ENCODE assay signal across 33 cellular contexts in genomic region chr11:107301886-107302285, GRCh38.
A peak's percentile ranks its signal among the peaks of the same experiment; 100 is the strongest.
DNase-seq lines count a peak whose midpoint lies in the region; ATAC-seq and TF ChIP-seq lines count a peak whose summit lies in the region.
"Had no signal": no experiment of that assay in that cellular context is flagged by ENCODE, and none has a peak within 500 bp of the region (broad histone marks: within the 10 kb centered on the region; RNA-seq: fewer than 3 reads in every experiment).

No MANE protein-coding gene starts in this region.

- TF ChIP-seq CTCF in MCF 10A (IDR thresholded peaks at IDR 0.05; ENCODE audit: unreplicated experiment), result no peak
- no peak for TF ChIP-seq CTCF in breast epithelium (IDR thresholded peaks at IDR 0.05)
- no peak for TF ChIP-seq CTCF in epithelial cell of esophagus (IDR thresholded peaks at IDR 0.05; ENCODE audit: insufficient read depth, low read depth, low read length, missing control alignments)

- H3K36me3 ChIP-seq in breast epithelium (no peaks in the 10 kb centered on the region), trophoblast cell (ENCODE audit: control insufficient read depth in 1 of 2, insufficient read depth in 2 of 2, low read length in 2 of 2) (peaks cover 0 to 3% of the 10 kb centered on the region in 2 experiments)

- intact Hi-C loops in MCF 10A (cut with micrococcal nuclease), result no loop called here
- intact Hi-C loops in breast epithelium (cut with DNase I; ENCODE audit: low total_unique reads), result no loop called here

- H2AK5ac ChIP-seq in trophoblast cell (ENCODE audit: low read length), result no peak overlapping the region

- no peaks in the 10 kb centered on the region for H3K79me1 ChIP-seq in trophoblast cell (ENCODE audit: low read length)

- no peak overlapping the region for H3K14ac ChIP-seq in trophoblast cell (ENCODE audit: low read length)

- no peak overlapping the region for H3K4me2 ChIP-seq in trophoblast cell (ENCODE audit: low read length)

- H3K79me2 ChIP-seq in trophoblast cell (ENCODE audit: control insufficient read depth, insufficient read depth, low read length, poor library complexity), result no peaks in the 10 kb centered on the region

- H3K4me3 Mint-ChIP-seq in MCF 10A (ENCODE audit: unreplicated experiment), result no peak overlapping the region
- H3K4me3 Mint-ChIP-seq: activated CD4-positive, alpha-beta T cell treated with anti-CD3 and anti-CD28 coated beads for 36 hours; activated CD8-positive, alpha-beta T cell treated with anti-CD3 and anti-CD28 coated beads, Interleukin-2, amount 10 ng/mL, durations not matched to agents 7 days and 5 days; activated T-helper 17 cell treated with anti-CD3 and anti-CD28 coated beads, Interleukin-2, amount 50 U/mL, for 72 hours; CD4-positive, CD25-positive, alpha-beta regulatory T cell; dendritic cell treated with granulocyte-macrophage colony-stimulating factor and Interleukin-4, amounts not matched to agents 40 ng/mL and 50 ng/mL, for 4 days; naive thymus-derived CD4-positive, alpha-beta T cell; stimulated activated naive CD8-positive, alpha-beta T cell treated with anti-CD3 and anti-CD28 coated beads, Interleukin-15, amount 100 ng/mL, for 72 hours had no signal

- peaks cover 11% of the 10 kb centered on the region for H3K9me3 Mint-ChIP-seq in MCF 10A (ENCODE audit: unreplicated experiment)

- no peak overlapping the region for H3K23ac ChIP-seq in trophoblast cell (ENCODE audit: low read length)

- no peaks in the 10 kb centered on the region for H3K9me3 ChIP-seq in breast epithelium
- no peaks in the 10 kb centered on the region for H3K9me3 ChIP-seq in trophoblast cell (ENCODE audit: insufficient read depth, low read depth, low read length)
- H3K9me3 ChIP-seq: Peyer's patch, vagina had no signal

- no peak for TF ChIP-seq POLR2A in breast epithelium (IDR thresholded peaks at IDR 0.05)

- CTCF ChIA-PET in MCF 10A (lab: Yijun Ruan, JAX), result interaction anchor here (0.6 to 0.7 kb wide), 2 partner anchors 46 to 1270 kb away, joined by 3 read pairs; no protein-coding TSS in a partner anchor

- no peak overlapping the region for H4K91ac ChIP-seq in trophoblast cell (ENCODE audit: low read depth, low read length)

- WGBS in trophoblast cell (ENCODE audit: extremely low coverage, insufficient coverage, insufficient read length), result no CpG with 5 or more reads among the region's 1 CpG

- no peaks in the 10 kb centered on the region for H3K36me3 Mint-ChIP-seq in MCF 10A (ENCODE audit: insufficient read depth, unreplicated experiment)

- H2BK120ac ChIP-seq in trophoblast cell (ENCODE audit: insufficient read depth, low read length, poor library complexity), result no peak overlapping the region

- no peak overlapping the region for H2BK12ac ChIP-seq in trophoblast cell (ENCODE audit: low read length)

- no peak overlapping the region for H2BK5ac ChIP-seq in trophoblast cell (ENCODE audit: low read depth, low read length, poor library complexity)

- H4K8ac ChIP-seq in trophoblast cell (ENCODE audit: low read depth, low read length), result no peak overlapping the region

- no TSS peak for BruUV-seq in MCF 10A (replicated peaks; lab: Mats Ljungman, UMichigan)

- H3K27ac Mint-ChIP-seq in MCF 10A (ENCODE audit: low read depth, unreplicated experiment), result peak overlapping the region; percentile 62
- H3K27ac Mint-ChIP-seq: activated CD4-positive, alpha-beta T cell treated with anti-CD3 and anti-CD28 coated beads for 36 hours; activated CD8-positive, alpha-beta T cell treated with anti-CD3 and anti-CD28 coated beads, Interleukin-2, amount 10 ng/mL, durations not matched to agents 7 days and 5 days; activated T-helper 17 cell treated with anti-CD3 and anti-CD28 coated beads, Interleukin-2, amount 50 U/mL, for 72 hours; CD4-positive, CD25-positive, alpha-beta regulatory T cell; dendritic cell treated with granulocyte-macrophage colony-stimulating factor and Interleukin-4, amounts not matched to agents 40 ng/mL and 50 ng/mL, for 4 days; naive thymus-derived CD4-positive, alpha-beta T cell; stimulated activated naive CD8-positive, alpha-beta T cell treated with anti-CD3 and anti-CD28 coated beads, Interleukin-15, amount 100 ng/mL, for 72 hours had no signal

- no peak overlapping the region for H3K27ac ChIP-seq in breast epithelium
- no peak overlapping the region for H3K27ac ChIP-seq in trophoblast cell (ENCODE audit: low read depth, low read length)
- H3K27ac ChIP-seq: Peyer's patch, vagina had no signal

- H3K4me1 ChIP-seq in breast epithelium, result no peaks in the 10 kb centered on the region
- H3K4me1 ChIP-seq in trophoblast cell (ENCODE audit: control insufficient read depth in 1 of 2, insufficient read depth in 2 of 2, low read length in 2 of 2), result no peaks in the 10 kb centered on the region
- H3K4me1 ChIP-seq: Peyer's patch, vagina had no signal

- no peak overlapping the region for H4K12ac ChIP-seq in trophoblast cell (ENCODE audit: low read depth, low read length)

- no peak for ATAC-seq in GM19023 (IDR thresholded peaks at IDR 0.05; ENCODE audit: unreplicated experiment)
- no peak for ATAC-seq in GM19467 (IDR thresholded peaks at IDR 0.05; ENCODE audit: unreplicated experiment)
- ATAC-seq: activated CD4-positive, alpha-beta T cell treated with anti-CD3 and anti-CD28 coated beads for 36 hours; activated CD8-positive, alpha-beta T cell treated with anti-CD3 and anti-CD28 coated beads, Interleukin-2, amount 10 ng/mL, durations not matched to agents 7 days and 5 days; activated T-helper 17 cell treated with anti-CD3 and anti-CD28 coated beads, Interleukin-2, amount 50 U/mL, for 72 hours; left ventricle myocardium superior; naive thymus-derived CD4-positive, alpha-beta T cell; sciatic nerve; stimulated activated naive CD8-positive, alpha-beta T cell treated with anti-CD3 and anti-CD28 coated beads, Interleukin-15, amount 100 ng/mL, for 72 hours had no signal

- no peak overlapping the region for H3K9ac ChIP-seq in trophoblast cell (ENCODE audit: low read length)

- no peak overlapping the region for H3K4me3 ChIP-seq in breast epithelium
- H3K4me3 ChIP-seq in epithelial cell of esophagus (ENCODE audit: low read length), result no peak overlapping the region
- H3K4me3 ChIP-seq in trophoblast cell (ENCODE audit: low read depth, low read length), result no peak overlapping the region
- H3K4me3 ChIP-seq: Peyer's patch, vagina had no signal

- H3K4ac ChIP-seq in trophoblast cell (ENCODE audit: low read depth, low read length), result no peak overlapping the region

- peaks cover 4% of the 10 kb centered on the region for H3K4me1 Mint-ChIP-seq in MCF 10A (ENCODE audit: insufficient read depth, unreplicated experiment)
- H3K4me1 Mint-ChIP-seq: activated CD4-positive, alpha-beta T cell treated with anti-CD3 and anti-CD28 coated beads for 36 hours; activated T-helper 17 cell treated with anti-CD3 and anti-CD28 coated beads, Interleukin-2, amount 50 U/mL, for 72 hours; stimulated activated naive CD8-positive, alpha-beta T cell treated with anti-CD3 and anti-CD28 coated beads, Interleukin-15, amount 100 ng/mL, for 72 hours had no signal

- peak; percentile 14 for DNase-seq in MCF 10A (ENCODE audit: unreplicated experiment)
- no peak for DNase-seq in breast epithelium (ENCODE audit: low spot score in 2 of 2)
- peak; percentile 5 for DNase-seq in SW480 (ENCODE audit: low spot score)
- peak; percentile 63 for DNase-seq in epithelial cell of esophagus (ENCODE audit: low read depth)
- peak; percentile 11 to 46 for DNase-seq in trophoblast cell
- DNase-seq in NCI-H345 (lab: John Stamatoyannopoulos, UW), result no peak
- DNase-seq: activated CD4-positive, alpha-beta T cell treated with anti-CD3 and anti-CD28 coated beads for 36 hours; activated CD8-positive, alpha-beta T cell treated with anti-CD3 and anti-CD28 coated beads, Interleukin-2, amount 10 ng/mL, durations not matched to agents 7 days and 5 days; activated naive CD4-positive, alpha-beta T cell treated with anti-CD3 and anti-CD28 coated beads, Interleukin-2, amount 50 U/mL, for 16 hours; AML-193; aorta; CD4-positive, CD25-positive, alpha-beta regulatory T cell; central memory CD4-positive, alpha-beta T cell; glutamatergic neuron; islet precursor cell; KBM-7; left ventricle myocardium superior; MM.1S; naive thymus-derived CD4-positive, alpha-beta T cell; NCI-H1105 treated with DMSO at 0.1 percent for 48 hours; NCI-H2029; NCI-H2227 treated with DMSO at 0.1 percent for 48 hours; Peyer's patch; SHP77 treated with DMSO at 0.1 percent for 48 hours; stimulated activated CD8-positive, alpha-beta memory T cell treated with anti-CD3 and anti-CD28 coated beads, Interleukin-4, amount 100 ng/mL, for 48 hours; stimulated activated naive CD8-positive, alpha-beta T cell treated with anti-CD3 and anti-CD28 coated beads, Interleukin-15, amount 100 ng/mL, for 72 hours; T-helper 9 cell had no signal

- POLR2A ChIA-PET in MCF 10A (lab: Yijun Ruan, JAX), result interaction anchor here (0.7 to 0.9 kb wide), 2 partner anchors 8 to 102 kb away, joined by 3 read pairs; no protein-coding TSS in a partner anchor

- H3K27me3 Mint-ChIP-seq in MCF 10A (ENCODE audit: insufficient read depth, unreplicated experiment), result no peaks in the 10 kb centered on the region
- H3K27me3 Mint-ChIP-seq: activated CD4-positive, alpha-beta T cell treated with anti-CD3 and anti-CD28 coated beads for 36 hours; activated T-helper 17 cell treated with anti-CD3 and anti-CD28 coated beads, Interleukin-2, amount 50 U/mL, for 72 hours; CD4-positive, CD25-positive, alpha-beta regulatory T cell; dendritic cell treated with granulocyte-macrophage colony-stimulating factor and Interleukin-4, amounts not matched to agents 40 ng/mL and 50 ng/mL, for 4 days; naive thymus-derived CD4-positive, alpha-beta T cell; stimulated activated naive CD8-positive, alpha-beta T cell treated with anti-CD3 and anti-CD28 coated beads, Interleukin-15, amount 100 ng/mL, for 72 hours had no signal

- H3K27me3 ChIP-seq in breast epithelium (no peaks in the 10 kb centered on the region), trophoblast cell (ENCODE audit: insufficient read depth, low read length) (no peaks in the 10 kb centered on the region)
- H3K27me3 ChIP-seq: Peyer's patch, vagina had no signal

- H2AFZ ChIP-seq in trophoblast cell (ENCODE audit: insufficient read depth, low read length, poor library complexity), result no peak overlapping the region

- H3K18ac ChIP-seq in trophoblast cell (ENCODE audit: low read length), result no peak overlapping the region

Comparison
In these comparisons a context has a peak if more than half of its experiments do, and no peak if none do; other contexts are left out.
1. DNase-seq: peak in MCF 10A (single experiment), SW480 (single experiment), epithelial cell of esophagus (single experiment) and trophoblast cell (2 of 2); none in breast epithelium (0 of 2) and NCI-H345 (single experiment).